1 cellular context compared by ENCODE assay signal in genomic region chr4:52977252-52977651, GRCh38.
TF ChIP-seq lines count a peak whose summit lies in the region.

No MANE protein-coding gene starts in this region.

TF ChIP-seq in HepG2, 621 proteins besides CTCF, POLR2A, EP300 and RAD21 (continued from another document):
- TF ChIP-seq DRAP1 (CRISPR knock-in tag; IDR thresholded peaks at IDR 0.05) (no peak), ZMYM2 (CRISPR knock-in tag; IDR thresholded peaks at IDR 0.05) (no peak), CAMTA2 (CRISPR knock-in tag; IDR thresholded peaks at IDR 0.05; ENCODE audit: borderline replicate concordance) (no peak)
